In the genomic region with DNA sequence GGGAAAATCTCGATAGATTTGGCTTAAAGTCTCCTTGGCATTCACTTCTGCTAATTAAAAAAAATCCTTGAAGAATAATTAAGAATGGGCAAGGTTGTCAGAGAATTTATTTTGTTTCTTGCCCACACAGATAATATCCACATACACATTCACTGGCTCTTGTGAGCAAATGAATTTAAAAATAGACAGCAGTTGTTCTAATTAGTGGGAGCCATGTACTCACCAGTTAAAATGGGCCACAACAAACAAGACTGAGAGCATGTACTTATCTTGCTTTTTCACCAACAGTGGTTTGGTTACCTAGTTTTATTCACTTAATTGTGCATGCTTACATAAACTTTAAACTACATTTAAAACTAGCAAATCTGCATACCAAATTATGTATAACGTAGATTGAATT, we compare ENCODE assay signal across 20 cellular contexts.
"Had no signal": no experiment of that assay in that cellular context is flagged by ENCODE, and none has a peak within 500 bp of the region (broad histone marks: within the 10 kb centered on the region; RNA-seq: fewer than 3 reads in every experiment).

No MANE protein-coding gene starts in this region.

- H3K36me3 ChIP-seq: SJCRH30 had no signal

- H3K4me1 ChIP-seq: SJCRH30 had no signal

- H3K27ac ChIP-seq: HL-60, KMS-11, SJCRH30 had no signal

- ATAC-seq: K562, SK-N-SH treated with all-trans-retinoic acid at 6 μM for 48 hours had no signal

- H3K4me3 ChIP-seq: K562, SJCRH30 had no signal

- H3K9me3 ChIP-seq: SJCRH30 had no signal

- DNase-seq: Kasumi-1, MM.1S, NCI-H1436, NCI-H187, NCI-H2029, NCI-H2081 treated with DMSO at 0.1 percent for 48 hours, NCI-H2171, NCI-H226, NCI-H446, NCI-H510A, NCI-H524 treated with DMSO at 0.1 percent for 48 hours, NCI-H69, NCI-H774, RPMI8226, SHP77 treated with DMSO at 0.1 percent for 48 hours, SJCRH30 had no signal

- H3K27me3 ChIP-seq: SJCRH30 had no signal
